Comparison of ENCODE assay signal across 1 cellular context in the genomic region with DNA sequence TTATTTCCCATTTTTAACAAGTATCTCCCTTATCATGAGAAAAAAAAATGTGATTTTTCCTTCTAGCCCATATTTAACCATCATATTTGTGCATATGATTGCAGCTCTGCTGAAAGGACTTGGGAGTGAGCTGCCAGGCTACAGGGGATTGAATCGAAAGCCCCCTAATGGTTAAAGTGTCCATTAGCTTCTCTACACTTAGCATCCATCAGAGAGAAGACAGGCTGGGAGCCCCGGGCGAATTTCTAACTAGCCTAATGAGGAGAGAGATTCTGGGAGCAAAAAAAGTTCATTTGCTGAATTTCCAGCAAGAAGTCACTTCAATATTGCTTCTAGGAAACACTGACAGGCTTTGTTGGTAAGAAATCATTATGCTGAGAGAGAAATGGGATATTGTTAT.
TF ChIP-seq lines count a peak whose summit lies in the region.

No MANE protein-coding gene starts in this region.

TF ChIP-seq in neural cell, 6 proteins besides CTCF, POLR2A, EP300 and RAD21 (continued from another document):
- TF ChIP-seq SMC3 (conservative IDR thresholded peaks at IDR 0.05; ENCODE audit: poor library complexity): peak; percentile 17
